Comparison of ENCODE assay signal across 16 cellular contexts in genomic region chr5:73638344-73639095, GRCh38. TPM values are rescaled to one million over a fixed set of nuclear protein-coding genes. Genes with fewer than 3 reads are reported as not detected.
DNase-seq lines count a peak whose midpoint lies in the region; ATAC-seq, FAIRE-seq and TF ChIP-seq lines count a peak whose summit lies in the region.
"Had no signal": no experiment of that assay in that cellular context is flagged by ENCODE, and none has a peak within 500 bp of the region (broad histone marks: within the 10 kb centered on the region; RNA-seq: fewer than 3 reads in every experiment).

No MANE protein-coding gene starts in this region.

- H3K27me3 ChIP-seq in SJSA1 (replicated peaks) = no peaks in the 10 kb centered on the region
- H3K27me3 ChIP-seq in pancreas = no peaks in the 10 kb centered on the region
- no peaks in the 10 kb centered on the region for H3K27me3 ChIP-seq in right cardiac atrium (ENCODE audit: control insufficient read depth, insufficient read depth)

- H3K27me3 Mint-ChIP-seq in T-helper 2 cell treated with Interferon-gamma antibody and Interleukin-4, amounts not matched to agents 5 μg/mL and 100 μg/mL, for 36 hours (ENCODE audit: low read depth) = peaks cover 21% of the 10 kb centered on the region

- H3K27ac ChIP-seq in SJSA1 (peak overlapping the region; percentile 91), epithelial cell of prostate (peak overlapping the region; percentile 96), pancreas (no peak overlapping the region), right cardiac atrium (ENCODE audit: low read length) (no peak overlapping the region)

- H3K9me3 ChIP-seq in SJSA1 (replicated peaks) (no peaks in the 10 kb centered on the region), pancreas (no peaks in the 10 kb centered on the region), right cardiac atrium (ENCODE audit: control insufficient read depth, low read length) (no peaks in the 10 kb centered on the region)

- intact Hi-C loops in pancreas (cut with DNase I) (no loop called here), right cardiac atrium (cut with DNase I) (loop anchor here in 1 of 4 donors (5.0 kb wide), 1 partner anchor 119 kb away; no protein-coding TSS in a partner anchor)

- no peaks in the 10 kb centered on the region for H3K9me3 Mint-ChIP-seq in T-helper 2 cell treated with Interferon-gamma antibody and Interleukin-4, amounts not matched to agents 5 μg/mL and 100 μg/mL, for 36 hours
- H3K9me3 Mint-ChIP-seq: CD8-positive, alpha-beta memory T cell; natural killer cell had no signal

- no peak for DNase-seq in H54 (ENCODE audit: insufficient read length, low spot score)
- peak in 1 of 2 experiments; percentile 87 for DNase-seq in SJSA1 (ENCODE audit: low read depth in 1 of 2, low spot score in 2 of 2)
- no peak for DNase-seq in epithelial cell of prostate (ENCODE audit: low read depth, low spot score)
- no peak for DNase-seq in pancreas
- no peak for DNase-seq in T-helper 2 cell treated with Interferon-gamma antibody and Interleukin-4, amounts not matched to agents 5 μg/mL and 100 μg/mL, for 36 hours (ENCODE audit: low spot score)
- no peak for DNase-seq in NCI-H524 treated with DMSO at 0.1 percent for 48 hours (lab: John Stamatoyannopoulos, UW)
- no peak for DNase-seq in NCI-H1694 (lab: John Stamatoyannopoulos, UW)
- no peak for DNase-seq in right cardiac atrium
- DNase-seq: CD8-positive, alpha-beta memory T cell; kidney; natural killer cell; NCI-H1092; NCI-H774; stimulated activated CD4-positive, alpha-beta T cell treated with anti-CD3 and anti-CD28 coated beads, Interleukin-12 subunit alpha, Interleukin-12 subunit beta, amount 100 ng/mL, for 4 hours; T-helper 1 cell had no signal

- H3K4me3 ChIP-seq in SJSA1 (no peak overlapping the region), pancreas (no peak overlapping the region), right cardiac atrium (ENCODE audit: low read length) (no peak overlapping the region)

- H3K36me3 Mint-ChIP-seq in T-helper 2 cell treated with Interferon-gamma antibody and Interleukin-4, amounts not matched to agents 5 μg/mL and 100 μg/mL, for 36 hours (ENCODE audit: low read depth) = no peaks in the 10 kb centered on the region
- H3K36me3 Mint-ChIP-seq: CD8-positive, alpha-beta memory T cell; natural killer cell had no signal

- no peak for TF ChIP-seq POLR2A in H54 (IDR thresholded peaks at IDR 0.05; ENCODE audit: low read depth, low read length)

- no peak overlapping the region for H3K27ac Mint-ChIP-seq in T-helper 2 cell treated with Interferon-gamma antibody and Interleukin-4, amounts not matched to agents 5 μg/mL and 100 μg/mL, for 36 hours
- H3K27ac Mint-ChIP-seq: CD8-positive, alpha-beta memory T cell; natural killer cell had no signal

- peak; percentile 30 to 51 (median 38) for ATAC-seq in pancreas
- ATAC-seq in right cardiac atrium = no peak
- ATAC-seq: natural killer cell had no signal

- H3K4me3 Mint-ChIP-seq in T-helper 2 cell treated with Interferon-gamma antibody and Interleukin-4, amounts not matched to agents 5 μg/mL and 100 μg/mL, for 36 hours = no peak overlapping the region
- H3K4me3 Mint-ChIP-seq: CD8-positive, alpha-beta memory T cell; natural killer cell had no signal

- H3K36me3 ChIP-seq in SJSA1 = 0 out of 2 replicates have a peak, but pooled peaks cover 2% of the 10 kb centered on the region
- H3K36me3 ChIP-seq in pancreas = no peaks in the 10 kb centered on the region

- 33 to 44% methylated on average over 4 of the region's 4 CpGs for WGBS in pancreas, 2 donors
- WGBS in right cardiac atrium = 63% methylated on average over 4 of the region's 4 CpGs

- peak; percentile 91 for FAIRE-seq in H54 (lab: Jason Lieb, UNC)
- FAIRE-seq in pancreas (lab: Jason Lieb, UNC) = no peak

- H3K4me1 Mint-ChIP-seq in T-helper 2 cell treated with Interferon-gamma antibody and Interleukin-4, amounts not matched to agents 5 μg/mL and 100 μg/mL, for 36 hours (ENCODE audit: low read depth) = no peaks in the 10 kb centered on the region
- H3K4me1 Mint-ChIP-seq: CD8-positive, alpha-beta memory T cell had no signal

- TF ChIP-seq CTCF in pancreas (IDR thresholded peaks at IDR 0.05) = no peak

- H3K4me1 ChIP-seq in SJSA1 (replicated peaks) (peaks cover 54% of the 10 kb centered on the region), pancreas (peaks cover 32 to 48% (median 33%) of the 10 kb centered on the region in 3 donors), right cardiac atrium (ENCODE audit: control insufficient read depth, insufficient read depth, low read length) (no peaks in the 10 kb centered on the region)

RNA-seq across cellular contexts. Expression of gene ARHGEF28, which starts 12.5 kb away (rescaled TPM):
- total RNA-seq in SJSA1 (2014; rRNA removed; shearing (Covaris generic)) = 13.6 and 20.2 TPM in 2 replicates
- total RNA-seq in pancreas = 10 to 100 TPM; 18.2 to 36.2 (median 27.9) TPM
- polyA plus RNA-seq in pancreas = 10 to 100 TPM; 14.9 to 20.3 TPM
- total RNA-seq in right cardiac atrium = 1 to 10 TPM; 1.1 to 1.7 (median 1.5) TPM
- 1.3 TPM for polyA plus RNA-seq in right cardiac atrium
- total RNA-seq: activated CD8-positive, alpha-beta memory T cell treated with anti-CD3 and anti-CD28 coated beads for 36 hours had no signal

Comparison
In these comparisons a context has a peak if more than half of its experiments do, and no peak if none do; other contexts are left out.
1. H3K27ac ChIP-seq: peak in SJSA1 (single experiment) and epithelial cell of prostate (single experiment); none in pancreas (0 of 4) and right cardiac atrium (single experiment).
2. ATAC-seq: peak in pancreas (4 of 4); none in right cardiac atrium (0 of 2).